8 cellular contexts compared by ENCODE assay signal in genomic region chr2:191670787-191671186, GRCh38.
"Had no signal": no experiment of that assay in that cellular context is flagged by ENCODE, and none has a peak within 500 bp of the region (broad histone marks: within the 10 kb centered on the region; RNA-seq: fewer than 3 reads in every experiment).

No MANE protein-coding gene starts in this region.

- H3K9ac ChIP-seq: KMS-11 had no signal

- H3K36me3 Mint-ChIP-seq: IgD-negative memory B cell had no signal

- H3K4me2 ChIP-seq: KMS-11 had no signal

- ATAC-seq: HepG2 had no signal

- H3K27ac ChIP-seq: HL-60, KMS-11 had no signal

- DNase-seq: IMR-90, KBM-7, KG1 had no signal

- H3K4me3 Mint-ChIP-seq: IgD-negative memory B cell had no signal

- H3K27me3 Mint-ChIP-seq: IgD-negative memory B cell had no signal

- FAIRE-seq: HepG2, HTR-8/SVneo had no signal

- H3K9me3 Mint-ChIP-seq: IgD-negative memory B cell had no signal

- H3K27ac Mint-ChIP-seq: IgD-negative memory B cell had no signal
